ENCODE assay signal across 29 cellular contexts in the genomic region with DNA sequence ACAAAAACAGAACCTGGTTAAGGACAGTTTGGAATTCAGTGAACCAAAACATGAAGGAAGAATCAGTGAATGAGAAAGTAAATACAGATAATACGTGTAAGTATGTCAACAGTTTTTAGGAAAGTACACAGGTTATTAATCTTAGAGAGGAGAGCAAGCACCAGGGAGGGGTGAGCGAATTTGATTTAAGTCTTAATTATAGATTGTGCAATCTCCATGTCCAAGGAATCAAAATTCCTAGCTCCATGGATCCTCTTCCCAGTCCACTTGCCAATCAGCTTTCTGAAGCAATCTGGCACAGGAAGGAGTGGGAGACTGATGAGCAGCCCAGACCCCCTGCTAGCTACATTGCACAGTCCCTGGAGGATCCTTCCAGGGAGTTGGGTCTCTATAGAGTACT.
"Had no signal": no experiment of that assay in that cellular context is flagged by ENCODE, and none has a peak within 500 bp of the region (broad histone marks: within the 10 kb centered on the region; RNA-seq: fewer than 3 reads in every experiment).

No MANE protein-coding gene starts in this region.

- H3K9me3 ChIP-seq: colonic mucosa, esophagus muscularis mucosa, esophagus squamous epithelium, gastrocnemius medialis, gastroesophageal sphincter, heart left ventricle had no signal

- H3K36me3 ChIP-seq: colonic mucosa, esophagus muscularis mucosa, esophagus squamous epithelium, gastrocnemius medialis, gastroesophageal sphincter, heart left ventricle, heart right ventricle had no signal

- FAIRE-seq: colon, endometrium, endothelial cell of umbilical vein, frontal cortex had no signal

- H3K27ac Mint-ChIP-seq: dendritic cell treated with granulocyte-macrophage colony-stimulating factor and Interleukin-4, amounts not matched to agents 40 ng/mL and 50 ng/mL, for 4 days; effector memory CD8-positive, alpha-beta T cell; endodermal cell had no signal

- H3K4me3 ChIP-seq: colonic mucosa, coronary artery, dorsolateral prefrontal cortex, esophagus muscularis mucosa, esophagus squamous epithelium, gastrocnemius medialis, gastroesophageal sphincter, heart left ventricle, heart right ventricle had no signal

- ATAC-seq: effector memory CD8-positive, alpha-beta T cell; esophagus mucosa; foreskin keratinocyte; gastrocnemius medialis; gastroesophageal sphincter; heart left ventricle; heart right ventricle had no signal

- H3K9me3 Mint-ChIP-seq: dendritic cell treated with granulocyte-macrophage colony-stimulating factor and Interleukin-4, amounts not matched to agents 40 ng/mL and 50 ng/mL, for 4 days; effector memory CD8-positive, alpha-beta T cell had no signal

- H3K4me1 Mint-ChIP-seq: endodermal cell had no signal

- H3K4me3 Mint-ChIP-seq: dendritic cell treated with granulocyte-macrophage colony-stimulating factor and Interleukin-4, amounts not matched to agents 40 ng/mL and 50 ng/mL, for 4 days; effector memory CD8-positive, alpha-beta T cell; endodermal cell had no signal

- H3K27me3 ChIP-seq: colonic mucosa, gastrocnemius medialis, heart left ventricle, heart right ventricle had no signal

- DNase-seq: colonic mucosa; cortex of kidney; dermis blood vessel endothelial cell; dorsolateral prefrontal cortex; effector CD4-positive, alpha-beta T cell; effector CD8-positive, alpha-beta T cell; effector memory CD4-positive, alpha-beta T cell; effector memory CD8-positive, alpha-beta T cell; endodermal cell; erythroblast; esophagus squamous epithelium; foreskin fibroblast; foreskin keratinocyte; foreskin melanocyte; gastrocnemius medialis; glutamatergic neuron; head of caudate nucleus; heart left ventricle; heart right ventricle had no signal

- H3K4me1 ChIP-seq: colonic mucosa, esophagus muscularis mucosa, esophagus squamous epithelium, foreskin keratinocyte, gastrocnemius medialis, gastroesophageal sphincter, heart left ventricle, heart right ventricle had no signal

- H3K27ac ChIP-seq: colonic mucosa, coronary artery, dorsolateral prefrontal cortex, epithelial cell of prostate, esophagus muscularis mucosa, esophagus squamous epithelium, foreskin keratinocyte, gastrocnemius medialis, gastroesophageal sphincter, heart left ventricle, heart right ventricle had no signal
